In the genomic region with DNA sequence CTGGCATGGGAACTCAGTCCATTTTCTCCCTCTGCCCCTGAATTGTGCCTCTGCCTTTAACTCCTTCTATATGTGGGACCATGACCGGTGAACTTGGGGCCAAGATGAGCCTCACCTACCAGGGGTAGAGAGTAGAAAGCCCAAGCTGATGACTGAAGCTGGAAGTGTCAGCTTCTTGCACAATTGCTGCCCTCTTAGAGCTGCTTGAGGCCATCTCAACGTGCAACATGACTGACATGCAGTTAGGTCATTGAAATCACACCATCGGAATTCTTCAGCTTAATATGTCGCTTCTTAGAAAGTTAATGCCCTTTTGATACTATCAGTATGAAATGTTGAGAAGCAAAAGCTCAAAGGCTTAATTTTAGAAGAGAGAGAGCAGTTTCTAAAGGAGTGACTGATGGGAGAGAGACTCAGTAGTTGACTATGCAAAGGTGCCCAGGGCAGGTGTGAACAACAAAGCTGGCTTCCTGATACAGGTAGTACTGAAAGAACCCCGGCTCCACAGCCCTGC, we compare ENCODE assay signal across 24 cellular contexts.
"Had no signal": no experiment of that assay in that cellular context is flagged by ENCODE, and none has a peak within 500 bp of the region (broad histone marks: within the 10 kb centered on the region; RNA-seq: fewer than 3 reads in every experiment).

No MANE protein-coding gene starts in this region.

- H3K27ac ChIP-seq: adrenal gland, SK-N-MC, VCaP had no signal

- H3K4me1 Mint-ChIP-seq: activated CD4-positive, alpha-beta memory T cell treated with anti-CD3 and anti-CD28 coated beads, Interleukin-2, amount 10 ng/mL, durations not matched to agents 7 days and 5 days; activated naive CD8-positive, alpha-beta T cell treated with anti-CD3 and anti-CD28 coated beads, Interleukin-2, amount 10 ng/mL, durations not matched to agents 7 days and 5 days; T-cell had no signal

- H3K4me1 ChIP-seq: adrenal gland had no signal

- H3K27me3 ChIP-seq: adrenal gland had no signal

- H3K4me3 ChIP-seq: adrenal gland, SK-N-MC had no signal

- H3K9me3 Mint-ChIP-seq: activated CD4-positive, alpha-beta memory T cell treated with anti-CD3 and anti-CD28 coated beads, Interleukin-2, amount 10 ng/mL, durations not matched to agents 7 days and 5 days; activated naive CD8-positive, alpha-beta T cell treated with anti-CD3 and anti-CD28 coated beads, Interleukin-2, amount 10 ng/mL, durations not matched to agents 7 days and 5 days; T-cell had no signal

- H3K4me3 Mint-ChIP-seq: activated CD4-positive, alpha-beta memory T cell treated with anti-CD3 and anti-CD28 coated beads, Interleukin-2, amount 10 ng/mL, durations not matched to agents 7 days and 5 days; activated naive CD8-positive, alpha-beta T cell treated with anti-CD3 and anti-CD28 coated beads, Interleukin-2, amount 10 ng/mL, durations not matched to agents 7 days and 5 days; IgD-negative memory B cell; T-cell had no signal

- DNase-seq: activated CD4-positive, alpha-beta memory T cell treated with anti-CD3 and anti-CD28 coated beads, Interleukin-2, amount 10 ng/mL, durations not matched to agents 7 days and 5 days; activated CD4-positive, alpha-beta T cell treated with anti-CD3 and anti-CD28 coated beads, Interleukin-2, amount 50 U/mL, for 1 hour; activated CD4-positive, CD25-positive, alpha-beta regulatory T cell; activated naive CD4-positive, alpha-beta T cell treated with anti-CD3 and anti-CD28 coated beads, Interleukin-2, amount 50 U/mL, for 16 hours; activated naive CD8-positive, alpha-beta T cell treated with anti-CD3 and anti-CD28 coated beads, Interleukin-2, amount 10 ng/mL, durations not matched to agents 7 days and 5 days; adrenal gland; aorta; KG1; NCI-H1048; NCI-H146; NCI-H187 treated with DMSO at 0.1 percent for 48 hours; NCI-H2081 treated with DMSO at 0.1 percent for 48 hours; NCI-H2227 treated with DMSO at 0.1 percent for 48 hours; NCI-H510A; NCI-H69; NK-92 treated with Interleukin-12 subunit alpha and Interleukin-12 subunit beta, amount 100 ng/mL, for 24 hours; OCI-M1; RPMI8226; T-cell; T-helper 2 cell; T1000 had no signal

- H3K9me3 ChIP-seq: adrenal gland had no signal

- H3K27ac Mint-ChIP-seq: activated CD4-positive, alpha-beta memory T cell treated with anti-CD3 and anti-CD28 coated beads, Interleukin-2, amount 10 ng/mL, durations not matched to agents 7 days and 5 days; activated naive CD8-positive, alpha-beta T cell treated with anti-CD3 and anti-CD28 coated beads, Interleukin-2, amount 10 ng/mL, durations not matched to agents 7 days and 5 days; T-cell had no signal

- H3K36me3 ChIP-seq: adrenal gland had no signal

- H3K36me3 Mint-ChIP-seq: activated naive CD8-positive, alpha-beta T cell treated with anti-CD3 and anti-CD28 coated beads, Interleukin-2, amount 10 ng/mL, durations not matched to agents 7 days and 5 days; IgD-negative memory B cell; T-cell had no signal
